In the genomic region with DNA sequence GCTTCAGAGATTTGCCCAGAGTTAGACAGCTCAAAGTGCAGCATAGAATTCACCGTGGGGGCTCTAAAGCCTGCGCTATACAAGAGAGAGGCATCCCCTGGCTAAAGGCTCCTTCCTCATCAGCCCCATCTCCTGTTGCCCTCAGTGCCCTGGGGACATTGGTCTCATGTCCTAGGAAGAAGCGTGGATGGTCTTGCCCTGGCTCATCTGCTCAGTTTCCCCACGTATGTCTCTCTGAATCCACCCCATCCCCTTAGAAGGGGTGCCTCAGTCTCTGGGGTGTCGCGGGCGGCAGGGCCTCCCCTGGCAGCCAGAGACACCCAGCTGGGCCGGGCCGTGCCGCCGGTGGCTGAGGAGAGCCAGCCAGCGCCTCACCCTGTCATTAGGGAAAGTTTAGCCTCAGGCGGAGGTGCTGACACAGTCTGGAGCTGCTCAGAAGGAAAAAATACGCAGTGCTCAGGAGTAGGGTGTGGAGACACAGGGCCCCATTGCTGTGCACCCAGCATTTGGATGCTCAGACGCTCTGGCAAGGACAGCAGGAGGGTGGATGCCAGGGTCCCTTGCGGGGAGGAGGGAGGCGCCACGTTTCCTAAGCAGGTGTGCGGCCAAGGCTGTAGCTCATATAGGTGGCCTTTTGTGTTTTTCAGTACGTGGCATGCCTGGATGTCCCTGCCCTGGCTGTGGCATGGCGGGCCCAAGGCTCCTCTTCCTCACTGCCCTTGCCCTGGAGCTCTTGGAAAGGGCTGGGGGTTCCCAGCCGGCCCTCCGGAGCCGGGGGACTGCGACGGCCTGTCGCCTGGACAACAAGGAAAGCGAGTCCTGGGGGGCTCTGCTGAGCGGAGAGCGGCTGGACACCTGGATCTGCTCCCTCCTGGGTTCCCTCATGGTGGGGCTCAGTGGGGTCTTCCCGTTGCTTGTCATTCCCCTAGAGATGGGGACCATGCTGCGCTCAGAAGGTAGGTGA, we compare ENCODE assay signal across 8 cellular contexts. TPM values are rescaled to one million over a fixed set of nuclear protein-coding genes. Genes with fewer than 3 reads are reported as not detected.
DNase-seq lines count a peak whose midpoint lies in the region; ATAC-seq, FAIRE-seq and TF ChIP-seq lines count a peak whose summit lies in the region.

No MANE protein-coding gene starts in this region.

- H3K36me3 Mint-ChIP-seq in T-helper 2 cell treated with Interferon-gamma antibody and Interleukin-4, amounts not matched to agents 5 μg/mL and 100 μg/mL, for 36 hours (ENCODE audit: low read depth), result peaks cover 6% of the 10 kb centered on the region
- H3K36me3 Mint-ChIP-seq in activated naive CD8-positive, alpha-beta T cell, result peaks cover 3% of the 10 kb centered on the region

- H3K27ac ChIP-seq in keratinocyte (ENCODE audit: control insufficient read depth, insufficient read depth, low read length) (peak overlapping the region; percentile 98), suprapubic skin (peak overlapping the region; percentile 93)

- no peak overlapping the region for H2AFZ ChIP-seq in keratinocyte (ENCODE audit: control insufficient read depth, low read length)

- peaks cover 4% of the 10 kb centered on the region for H4K20me1 ChIP-seq in keratinocyte (ENCODE audit: control insufficient read depth, extremely low read depth, insufficient read depth, low read length)

- H3K9me3 ChIP-seq in keratinocyte (ENCODE audit: control insufficient read depth, low read depth, low read length) (no peaks in the 10 kb centered on the region), suprapubic skin (no peaks in the 10 kb centered on the region)

- no peak for TF ChIP-seq POLR2A in suprapubic skin (IDR thresholded peaks at IDR 0.05)

- H3K9me3 Mint-ChIP-seq in T-helper 2 cell treated with Interferon-gamma antibody and Interleukin-4, amounts not matched to agents 5 μg/mL and 100 μg/mL, for 36 hours, result no peaks in the 10 kb centered on the region
- no peaks in the 10 kb centered on the region for H3K9me3 Mint-ChIP-seq in activated naive CD8-positive, alpha-beta T cell (ENCODE audit: low read depth)

- dilution Hi-C loops in keratinocyte (cut with MboI; ENCODE audit: extremely low pct_ligation_motif_present, low sequenced_read_pairs), result no loop called here

- peak overlapping the region; percentile 99 for H3K9ac ChIP-seq in keratinocyte (ENCODE audit: control insufficient read depth, extremely low read depth, insufficient read depth, low read length)

- no peaks in the 10 kb centered on the region for H3K27me3 Mint-ChIP-seq in T-helper 2 cell treated with Interferon-gamma antibody and Interleukin-4, amounts not matched to agents 5 μg/mL and 100 μg/mL, for 36 hours (ENCODE audit: low read depth)
- H3K27me3 Mint-ChIP-seq in activated naive CD8-positive, alpha-beta T cell, result no peaks in the 10 kb centered on the region

- peaks cover 18% of the 10 kb centered on the region for H3K4me1 Mint-ChIP-seq in T-helper 2 cell treated with Interferon-gamma antibody and Interleukin-4, amounts not matched to agents 5 μg/mL and 100 μg/mL, for 36 hours (ENCODE audit: low read depth)
- peaks cover 16% of the 10 kb centered on the region for H3K4me1 Mint-ChIP-seq in activated naive CD8-positive, alpha-beta T cell (ENCODE audit: low read depth)

- peak overlapping the region; percentile 95 for H3K4me2 ChIP-seq in keratinocyte (ENCODE audit: control insufficient read depth, extremely low read depth, insufficient read depth, low read depth, low read length)

- ATAC-seq in GM18519 (IDR thresholded peaks at IDR 0.05; ENCODE audit: low FRiP score, unreplicated experiment), result no peak

- H3K36me3 ChIP-seq in keratinocyte (ENCODE audit: control insufficient read depth in 2 of 2, extremely low read depth in 1 of 2, insufficient read depth in 2 of 2, low read length in 2 of 2) (peaks cover 15 to 24% of the 10 kb centered on the region in 2 experiments), suprapubic skin (peaks cover 28% of the 10 kb centered on the region)

- no peaks in the 10 kb centered on the region for H3K9me1 ChIP-seq in keratinocyte (ENCODE audit: control insufficient read depth, extremely low read depth, insufficient read depth, low read length)

- FAIRE-seq in keratinocyte (lab: Jason Lieb, UNC), result no peak

- peak overlapping the region; percentile 96 for H3K27ac Mint-ChIP-seq in T-helper 2 cell treated with Interferon-gamma antibody and Interleukin-4, amounts not matched to agents 5 μg/mL and 100 μg/mL, for 36 hours
- peak overlapping the region; percentile 88 for H3K27ac Mint-ChIP-seq in activated naive CD8-positive, alpha-beta T cell

- WGBS in suprapubic skin, result 44% methylated on average over 6 of the region's 32 CpGs

- H3K27me3 ChIP-seq in keratinocyte (ENCODE audit: control insufficient read depth, extremely low read depth, insufficient read depth, low read length), result no peaks in the 10 kb centered on the region
- no peaks in the 10 kb centered on the region for H3K27me3 ChIP-seq in suprapubic skin

- H3K4me3 Mint-ChIP-seq in T-helper 2 cell treated with Interferon-gamma antibody and Interleukin-4, amounts not matched to agents 5 μg/mL and 100 μg/mL, for 36 hours, result peak overlapping the region; percentile 95
- H3K4me3 Mint-ChIP-seq in activated naive CD8-positive, alpha-beta T cell, result peak overlapping the region; percentile 92

- TF ChIP-seq EP300 in suprapubic skin (IDR thresholded peaks at IDR 0.05), result no peak

- peaks cover 29% of the 10 kb centered on the region for H3K79me2 ChIP-seq in keratinocyte (ENCODE audit: control insufficient read depth, insufficient read depth, low read length)

- no peak for DNase-seq in T-helper 2 cell treated with Interferon-gamma antibody and Interleukin-4, amounts not matched to agents 5 μg/mL and 100 μg/mL, for 36 hours (ENCODE audit: low spot score)
- DNase-seq in T-helper 2 cell (no peak), keratinocyte (ENCODE audit: low read depth, low spot score) (no peak), suprapubic skin (ENCODE audit: low spot score in 2 of 2) (peak in 1 of 2 donors; percentile 71), hepatic stellate cell (ENCODE audit: low spot score) (no peak)
- DNase-seq in activated CD4-positive, CD25-positive, alpha-beta regulatory T cell treated with anti-CD3 and anti-CD28 coated beads, Interleukin-2, amount 50 U/mL, for 72 hours, result no peak

- TF ChIP-seq CTCF in keratinocyte (optimal IDR thresholded peaks at IDR 0.05 in 1 of 3, IDR thresholded peaks at IDR 0.05 in 1 of 3, conservative IDR thresholded peaks at IDR 0.05 in 1 of 3; ENCODE audit: extremely low read depth in 1 of 3, insufficient read depth in 2 of 3, low read length in 3 of 3), result no peak
- TF ChIP-seq CTCF in suprapubic skin (IDR thresholded peaks at IDR 0.05), result no peak

- H3K4me3 ChIP-seq in keratinocyte (ENCODE audit: control insufficient read depth in 2 of 3, extremely low read depth in 1 of 3, insufficient read depth in 2 of 3, low read depth in 1 of 3, low read length in 3 of 3), result peak overlapping the region; percentile 72 to 98 (median 96)
- peak overlapping the region; percentile 69 for H3K4me3 ChIP-seq in suprapubic skin

- peaks cover 24% of the 10 kb centered on the region for H3K4me1 ChIP-seq in keratinocyte (ENCODE audit: control insufficient read depth, extremely low read depth, insufficient read depth, low read length)
- peaks cover 49% of the 10 kb centered on the region for H3K4me1 ChIP-seq in suprapubic skin

RNA-seq across cellular contexts. Expression of a gene that starts 1.3 kb away (rescaled TPM):
- polyA plus RNA-seq in keratinocyte, result 35.3 to 62.3 TPM (median 59.9 TPM) in 3 replicates
- 8.1 TPM for polyA plus RNA-seq in keratinocyte (2011; ENCODE audit: low read depth)
- polyA plus RNA-seq in keratinocyte (2011; cell fraction: cytosol; rRNA removed), result 24.9 and 51.2 TPM in 2 replicates
- polyA plus RNA-seq in keratinocyte (2011; cell fraction: nucleus; rRNA removed), result 163 and 223 TPM in 2 replicates
- 31.4 and 61.9 TPM in 2 replicates for polyA plus RNA-seq in keratinocyte (2012; ENCODE audit: low replicate concordance)
- 24.6 to 50.4 TPM (median 25.7 TPM) in 3 replicates for polyA minus RNA-seq in keratinocyte
- polyA minus RNA-seq in keratinocyte (2011; cell fraction: cytosol; rRNA and poly(A)+ RNA removed), result 68.1 TPM
- polyA minus RNA-seq in keratinocyte (2011; cell fraction: nucleus; rRNA and poly(A)+ RNA removed), result 65.1 and 68.7 TPM in 2 replicates
- 10 to 100 TPM; 45.5 to 53.8 (median 52.3) TPM for total RNA-seq in suprapubic skin

RNA-seq across cellular contexts. Expression of a gene that starts 16.5 kb away (rescaled TPM):
- 96.1 to 172 TPM (median 156 TPM) in 3 replicates for polyA plus RNA-seq in keratinocyte
- polyA plus RNA-seq in keratinocyte (2011; ENCODE audit: low read depth), result 30.4 TPM
- polyA plus RNA-seq in keratinocyte (2011; cell fraction: cytosol; rRNA removed), result 149 and 155 TPM in 2 replicates
- polyA plus RNA-seq in keratinocyte (2011; cell fraction: nucleus; rRNA removed), result 97.3 and 102 TPM in 2 replicates
- polyA plus RNA-seq in keratinocyte (2012; ENCODE audit: low replicate concordance), result 56.4 and 229 TPM in 2 replicates
- 77.7 to 116 TPM (median 97.4 TPM) in 3 replicates for polyA minus RNA-seq in keratinocyte
- polyA minus RNA-seq in keratinocyte (2011; cell fraction: cytosol; rRNA and poly(A)+ RNA removed), result 70.0 TPM
- 28.4 and 42.4 TPM in 2 replicates for polyA minus RNA-seq in keratinocyte (2011; cell fraction: nucleus; rRNA and poly(A)+ RNA removed)
- 100 to 1,000 TPM in 3 of 4 donors, 10 to 100 TPM in 1; 52.5 to 124 (median 103) TPM for total RNA-seq in suprapubic skin

RNA-seq across cellular contexts. Expression of a gene that starts 31.4 kb away (rescaled TPM):
- polyA plus RNA-seq in keratinocyte, result not detected in 3 replicates
- not detected for polyA plus RNA-seq in keratinocyte (2011; ENCODE audit: low read depth)
- polyA plus RNA-seq in keratinocyte (2011; cell fraction: cytosol; rRNA removed), result not detected in 2 replicates
- not detected in 2 replicates for polyA plus RNA-seq in keratinocyte (2011; cell fraction: nucleus; rRNA removed)
- polyA plus RNA-seq in keratinocyte (2012; ENCODE audit: low replicate concordance), result not detected in 2 replicates
- polyA minus RNA-seq in keratinocyte, result 0.13 TPM in 1 of 3 replicates, not detected in the others
- not detected for polyA minus RNA-seq in keratinocyte (2011; cell fraction: cytosol; rRNA and poly(A)+ RNA removed)
- polyA minus RNA-seq in keratinocyte (2011; cell fraction: nucleus; rRNA and poly(A)+ RNA removed), result not detected in 2 replicates
- 10 to 100 TPM in 2 of 4 donors, 1 to 10 TPM in 2; 4.7 to 13.4 (median 9.8) TPM for total RNA-seq in suprapubic skin

RNA-seq across cellular contexts. Expression of a gene that starts 39.2 kb away (rescaled TPM):
- polyA plus RNA-seq in keratinocyte, result 0.07 to 0.44 TPM (median 0.28 TPM) in 3 replicates
- 0.50 TPM for polyA plus RNA-seq in keratinocyte (2011; ENCODE audit: low read depth)
- 0.04 and 0.06 TPM in 2 replicates for polyA plus RNA-seq in keratinocyte (2011; cell fraction: cytosol; rRNA removed)
- 1.0 and 1.1 TPM in 2 replicates for polyA plus RNA-seq in keratinocyte (2011; cell fraction: nucleus; rRNA removed)
- 0.32 and 0.49 TPM in 2 replicates for polyA plus RNA-seq in keratinocyte (2012; ENCODE audit: low replicate concordance)
- polyA minus RNA-seq in keratinocyte, result 0.22 to 0.99 TPM in 2 of 3 replicates, not detected in the other
- not detected for polyA minus RNA-seq in keratinocyte (2011; cell fraction: cytosol; rRNA and poly(A)+ RNA removed)
- polyA minus RNA-seq in keratinocyte (2011; cell fraction: nucleus; rRNA and poly(A)+ RNA removed), result 1.6 and 5.3 TPM in 2 replicates
- 1 to 10 TPM in 2 of 4 donors, under 1 TPM in 1, not detected in 1; 0.59 to 4.6 (median 1.0) TPM for total RNA-seq in suprapubic skin

RNA-seq across cellular contexts. Expression of a gene that starts 57.2 kb away (rescaled TPM):
- polyA plus RNA-seq in keratinocyte, result not detected in 3 replicates
- polyA plus RNA-seq in keratinocyte (2011; ENCODE audit: low read depth), result not detected
- not detected in 2 replicates for polyA plus RNA-seq in keratinocyte (2011; cell fraction: cytosol; rRNA removed)
- not detected in 2 replicates for polyA plus RNA-seq in keratinocyte (2011; cell fraction: nucleus; rRNA removed)
- polyA plus RNA-seq in keratinocyte (2012; ENCODE audit: low replicate concordance), result not detected in 2 replicates
- not detected in 3 replicates for polyA minus RNA-seq in keratinocyte
- polyA minus RNA-seq in keratinocyte (2011; cell fraction: cytosol; rRNA and poly(A)+ RNA removed), result not detected
- polyA minus RNA-seq in keratinocyte (2011; cell fraction: nucleus; rRNA and poly(A)+ RNA removed), result not detected in 2 replicates
- under 1 TPM in 2 of 4 donors, not detected in 2; 0.21 to 0.57 TPM for total RNA-seq in suprapubic skin
